In genomic region chr15:49174902-49175301, GRCh38 we compare ENCODE assay signal across 23 cellular contexts.
"Had no signal": no experiment of that assay in that cellular context is flagged by ENCODE, and none has a peak within 500 bp of the region (broad histone marks: within the 10 kb centered on the region; RNA-seq: fewer than 3 reads in every experiment).

No MANE protein-coding gene starts in this region.

- H3K9me3 Mint-ChIP-seq: activated naive CD8-positive, alpha-beta T cell treated with anti-CD3 and anti-CD28 coated beads for 36 hours; activated T-cell treated with anti-CD3 and anti-CD28 coated beads, Interleukin-2, amount 50 U/mL, for 4 hours; brain; naive B cell; stimulated activated naive CD8-positive, alpha-beta T cell treated with anti-CD3 and anti-CD28 coated beads, Interleukin-15, Interleukin-2, amounts not matched to agents 100 ng/mL and 50 ng/mL, for 24 hours had no signal

- H3K36me3 ChIP-seq: neural progenitor cell, pancreas, suprapubic skin, upper lobe of left lung had no signal

- H3K9ac ChIP-seq: neural progenitor cell had no signal

- H3K27ac Mint-ChIP-seq: activated naive CD8-positive, alpha-beta T cell treated with anti-CD3 and anti-CD28 coated beads for 36 hours; brain; neural progenitor cell; stimulated activated naive CD8-positive, alpha-beta T cell treated with anti-CD3 and anti-CD28 coated beads, Interleukin-15, Interleukin-2, amounts not matched to agents 100 ng/mL and 50 ng/mL, for 24 hours had no signal

- H3K27me3 ChIP-seq: foreskin keratinocyte, left lung, neural progenitor cell, pancreas, spleen, suprapubic skin, upper lobe of left lung had no signal

- H3K4me1 ChIP-seq: neural progenitor cell had no signal

- DNase-seq: activated CD4-positive, alpha-beta T cell treated with anti-CD3 and anti-CD28 coated beads, Interleukin-2, amount 50 U/mL, for 48 hours; activated CD4-positive, CD25-positive, alpha-beta regulatory T cell treated with anti-CD3 and anti-CD28 coated beads, Interleukin-2, amount 50 U/mL, for 72 hours; activated gamma-delta T cell treated with Interleukin-2 at 50 U/mL for 16 hours; activated naive CD8-positive, alpha-beta T cell treated with anti-CD3 and anti-CD28 coated beads for 36 hours; activated T-cell treated with anti-CD3 and anti-CD28 coated beads, Interleukin-2, amount 50 U/mL, for 4 hours; central memory CD4-positive, alpha-beta T cell; effector CD4-positive, alpha-beta T cell; foreskin keratinocyte; glutamatergic neuron; hypothalamus; kidney; left lung; mammary epithelial cell; naive B cell; pancreas; spleen; upper lobe of left lung had no signal

- H3K9me3 ChIP-seq: left lung, pancreas, spleen, suprapubic skin, upper lobe of left lung had no signal

- H3K4me3 Mint-ChIP-seq: activated naive CD8-positive, alpha-beta T cell treated with anti-CD3 and anti-CD28 coated beads for 36 hours; activated T-cell treated with anti-CD3 and anti-CD28 coated beads, Interleukin-2, amount 50 U/mL, for 4 hours; brain; naive B cell; neural progenitor cell; stimulated activated naive CD8-positive, alpha-beta T cell treated with anti-CD3 and anti-CD28 coated beads, Interleukin-15, Interleukin-2, amounts not matched to agents 100 ng/mL and 50 ng/mL, for 24 hours had no signal

- ATAC-seq: activated T-cell treated with anti-CD3 and anti-CD28 coated beads, Interleukin-2, amount 50 U/mL, for 4 hours; foreskin keratinocyte; left lung; pancreas; sciatic nerve had no signal

- H3K27ac ChIP-seq: coronary artery, foreskin keratinocyte, left lung, neural progenitor cell, pancreas, spleen, suprapubic skin, upper lobe of left lung had no signal

- H3K4me3 ChIP-seq: coronary artery, left lung, neural progenitor cell, pancreas, spleen, suprapubic skin, upper lobe of left lung had no signal

- H2AFZ ChIP-seq: neural progenitor cell had no signal

- H3K4me2 ChIP-seq: neural progenitor cell had no signal

- H3K36me3 Mint-ChIP-seq: naive B cell, neural progenitor cell had no signal

- H3K27me3 Mint-ChIP-seq: activated naive CD8-positive, alpha-beta T cell treated with anti-CD3 and anti-CD28 coated beads for 36 hours; naive B cell; stimulated activated naive CD8-positive, alpha-beta T cell treated with anti-CD3 and anti-CD28 coated beads, Interleukin-15, Interleukin-2, amounts not matched to agents 100 ng/mL and 50 ng/mL, for 24 hours had no signal
